Comparison of ENCODE assay signal across 23 cellular contexts in genomic region chr21:37936010-37936785, GRCh38. TPM values are rescaled to one million over a fixed set of nuclear protein-coding genes. Genes with fewer than 3 reads are reported as not detected.
"Had no signal": no experiment of that assay in that cellular context is flagged by ENCODE, and none has a peak within 500 bp of the region (broad histone marks: within the 10 kb centered on the region; RNA-seq: fewer than 3 reads in every experiment).

No MANE protein-coding gene starts in this region.

- H3K27ac ChIP-seq: esophagus squamous epithelium, skin epidermis, uterus had no signal

- ATAC-seq: activated T-cell treated with anti-CD3 and anti-CD28 coated beads, Interleukin-2, amount 50 U/mL, for 72 hours; left colon; sciatic nerve; stimulated activated naive CD8-positive, alpha-beta T cell treated with anti-CD3 and anti-CD28 coated beads, Interleukin-15, amount 100 ng/mL, for 72 hours had no signal

- DNase-seq: activated CD4-positive, alpha-beta T cell treated with anti-CD3 and anti-CD28 coated beads for 4 hours; activated CD4-positive, alpha-beta T cell treated with anti-CD3 and anti-CD28 coated beads, Interleukin-2, amount 50 U/mL, for 4 hours; activated naive CD4-positive, alpha-beta T cell treated with Interleukin-2 at 50 U/mL for 16 hours; activated T-cell treated with anti-CD3 and anti-CD28 coated beads for 4 hours; activated T-cell treated with anti-CD3 and anti-CD28 coated beads, Interleukin-2, amount 50 U/mL, for 72 hours; anterior cingulate cortex; endodermal cell; esophagus squamous epithelium; foreskin melanocyte; left colon; mammary epithelial cell; stimulated activated CD4-positive, alpha-beta T cell treated with anti-CD3 and anti-CD28 coated beads, Interleukin-12 subunit alpha, Interleukin-12 subunit beta, amount 100 ng/mL, for 4 hours; stimulated activated CD4-positive, alpha-beta T cell treated with anti-CD3 and anti-CD28 coated beads, Interleukin-4, amount 100 ng/mL, for 1 hour; stimulated activated naive CD8-positive, alpha-beta T cell treated with anti-CD3 and anti-CD28 coated beads, Interleukin-15, amount 100 ng/mL, for 72 hours; substantia nigra; uterus had no signal

- H3K9me3 ChIP-seq: uterus had no signal

- H3K36me3 ChIP-seq: esophagus squamous epithelium, uterus had no signal

- H3K4me1 ChIP-seq: esophagus squamous epithelium, uterus had no signal

- H3K4me3 ChIP-seq: esophagus squamous epithelium, skin epidermis, uterus had no signal

- FAIRE-seq: bronchial epithelial cell, islet of Langerhans, TTC549 had no signal

- H3K27me3 ChIP-seq: esophagus squamous epithelium, uterus had no signal

RNA-seq across cellular contexts. Expression of gene KCNJ6, which starts 19.9 kb away (rescaled TPM):
- total RNA-seq: activated T-cell treated with anti-CD3 and anti-CD28 coated beads, Interleukin-2, amount 50 U/mL, for 72 hours; bronchial epithelial cell; esophagus squamous epithelium; liver; mammary epithelial cell; posterior vena cava; sciatic nerve had no signal
